In the genomic region with DNA sequence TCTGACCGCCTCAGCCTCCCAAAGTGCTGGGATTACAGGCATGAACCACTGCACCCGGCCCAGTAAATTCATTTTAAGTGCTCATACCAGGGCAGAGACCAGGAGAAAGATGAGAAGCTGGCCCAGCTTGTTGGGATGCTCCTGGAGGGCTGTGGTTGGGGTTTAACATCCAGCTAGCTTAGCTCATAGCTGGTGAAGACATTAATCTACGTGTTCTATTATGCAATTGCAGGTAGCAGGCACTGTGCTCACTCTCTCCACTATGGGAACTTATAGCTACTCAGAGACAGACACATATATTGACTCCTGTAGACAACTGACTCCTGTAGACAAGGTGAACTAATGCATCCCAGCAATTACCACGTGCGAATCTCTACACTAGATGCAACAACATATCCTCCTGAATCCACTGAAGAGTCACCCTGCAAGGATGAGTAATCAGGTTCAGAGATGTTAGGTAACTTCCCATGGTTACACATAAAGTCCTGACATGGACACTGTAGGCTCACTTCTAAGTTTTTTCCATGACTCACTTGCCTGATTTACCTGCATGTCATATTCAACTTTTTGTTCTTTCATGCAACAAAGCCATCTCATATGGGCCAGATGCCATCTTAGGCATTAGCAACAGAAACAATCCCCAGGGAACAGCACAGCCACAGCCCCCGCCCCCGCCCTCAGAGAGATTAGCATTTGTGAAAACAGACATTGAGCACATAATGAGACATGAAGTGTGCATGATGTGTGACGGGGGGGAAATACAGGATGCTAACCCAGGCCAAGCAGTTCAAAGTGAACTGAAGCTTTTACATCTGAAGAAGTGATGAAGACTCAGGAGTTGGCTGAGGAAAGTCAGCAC, we compare ENCODE assay signal across 9 cellular contexts. TPM values are rescaled to one million over a fixed set of nuclear protein-coding genes. Genes with fewer than 3 reads are reported as not detected.
DNase-seq lines count a peak whose midpoint lies in the region; ATAC-seq and TF ChIP-seq lines count a peak whose summit lies in the region.
"Had no signal": no experiment of that assay in that cellular context is flagged by ENCODE, and none has a peak within 500 bp of the region (broad histone marks: within the 10 kb centered on the region; RNA-seq: fewer than 3 reads in every experiment).

No MANE protein-coding gene starts in this region.

- H3K9me3 Mint-ChIP-seq in activated B cell treated with CpG ODN at 0.5 μM for 24 hours = no peaks in the 10 kb centered on the region
- H3K9me3 Mint-ChIP-seq: T-helper 1 cell treated with Interleukin-12 subunit alpha and Interleukin-12 subunit beta and Interleukin-4 antibody, amounts not matched to agents 30 μg/mL and 1 μg/mL, for 36 hours had no signal

- no peak overlapping the region for H2BK15ac ChIP-seq in mesenchymal stem cell (ENCODE audit: low read depth, poor library complexity, severe bottlenecking)

- H4K8ac ChIP-seq in mesenchymal stem cell (ENCODE audit: low read length) = no peak overlapping the region

- no peak overlapping the region for H3K9ac ChIP-seq in mesenchymal stem cell (ENCODE audit: low read length)

- no peaks in the 10 kb centered on the region for H3K27me3 Mint-ChIP-seq in activated B cell treated with CpG ODN at 0.5 μM for 24 hours

- no peak overlapping the region for H2BK12ac ChIP-seq in mesenchymal stem cell (ENCODE audit: low read length in 2 of 2)

- DNase-seq in DMS53 (lab: John Stamatoyannopoulos, UW) = peak; percentile 32
- DNase-seq in DMS53 treated with DMSO at 0.1 percent for 48 hours (lab: John Stamatoyannopoulos, UW; ENCODE audit: unreplicated experiment) = no peak
- no peak for DNase-seq in activated B cell treated with CpG ODN at 0.5 μM for 24 hours
- peak; percentile 68 for DNase-seq in mesenchymal stem cell
- no peak for DNase-seq in NAMALWA (ENCODE audit: low spot score)
- no peak for DNase-seq in central memory CD4-positive, alpha-beta T cell
- DNase-seq in islet precursor cell = no peak

- WGBS in mesenchymal stem cell = 96% methylated on average over 8 of the region's 8 CpGs

- H2AFZ ChIP-seq in mesenchymal stem cell (ENCODE audit: low read depth, low read length) = no peak overlapping the region

- TF ChIP-seq CTCF in activated B cell treated with CpG ODN at 0.5 μM for 24 hours (IDR thresholded peaks at IDR 0.05) = no peak

- H3K18ac ChIP-seq in mesenchymal stem cell (ENCODE audit: low read depth in 1 of 2, low read length in 2 of 2) = no peak overlapping the region

- no peak overlapping the region for H3K14ac ChIP-seq in mesenchymal stem cell (ENCODE audit: low read length in 2 of 2)

- POLR2A ChIA-PET in activated B cell treated with CpG ODN at 0.5 μM for 24 hours (lab: Charles Lee) = interaction anchor here (0.6 kb wide), 1 partner anchor 22 kb away, joined by 4 read pairs; no protein-coding TSS in a partner anchor

- H3K4ac ChIP-seq in mesenchymal stem cell (ENCODE audit: low read depth in 1 of 2, low read length in 2 of 2) = no peak overlapping the region

- H3K4me1 ChIP-seq in mesenchymal stem cell (ENCODE audit: control insufficient read depth, insufficient read depth, low read depth, low read length) = no peaks in the 10 kb centered on the region

- no peak overlapping the region for H3K4me3 Mint-ChIP-seq in activated B cell treated with CpG ODN at 0.5 μM for 24 hours
- H3K4me3 Mint-ChIP-seq: T-helper 1 cell treated with Interleukin-12 subunit alpha and Interleukin-12 subunit beta and Interleukin-4 antibody, amounts not matched to agents 30 μg/mL and 1 μg/mL, for 36 hours had no signal

- H2AK5ac ChIP-seq in mesenchymal stem cell (ENCODE audit: low read length, severe bottlenecking) = no peak overlapping the region

- H3K36me3 ChIP-seq in mesenchymal stem cell (ENCODE audit: control insufficient read depth in 1 of 2, insufficient read depth in 2 of 2, low read depth in 1 of 2, low read length in 2 of 2) = peaks cover 6 to 43% of the 10 kb centered on the region in 2 experiments

- H3K4me3 ChIP-seq in mesenchymal stem cell (ENCODE audit: insufficient read depth in 1 of 2, low read depth in 1 of 2, low read length in 2 of 2) = no peak overlapping the region

- peaks cover 3% of the 10 kb centered on the region for H3K79me1 ChIP-seq in mesenchymal stem cell (replicated peaks; ENCODE audit: low read length, poor library complexity, severe bottlenecking)

- no peak overlapping the region for H3K27ac ChIP-seq in mesenchymal stem cell (ENCODE audit: low read length, poor library complexity, severe bottlenecking)

- H2BK5ac ChIP-seq in mesenchymal stem cell (ENCODE audit: low read depth, low read length, poor library complexity, severe bottlenecking) = no peak overlapping the region

- peaks cover 14% of the 10 kb centered on the region for H3K4me1 Mint-ChIP-seq in activated B cell treated with CpG ODN at 0.5 μM for 24 hours

- no peaks in the 10 kb centered on the region for H3K9me3 ChIP-seq in mesenchymal stem cell (ENCODE audit: control insufficient read depth, low read length)

- no peak overlapping the region for H3K4me2 ChIP-seq in mesenchymal stem cell (ENCODE audit: low read length, poor library complexity, severe bottlenecking)

- CTCF ChIA-PET in activated B cell treated with CpG ODN at 0.5 μM for 24 hours (lab: Charles Lee) = no interaction called here

- H3K36me3 Mint-ChIP-seq in activated B cell treated with CpG ODN at 0.5 μM for 24 hours (ENCODE audit: low read depth) = peaks cover 39% of the 10 kb centered on the region

- H3K27me3 ChIP-seq in mesenchymal stem cell (ENCODE audit: control insufficient read depth in 1 of 2, insufficient read depth in 1 of 2, low read length in 2 of 2) = no peaks in the 10 kb centered on the region

- H2BK120ac ChIP-seq in mesenchymal stem cell (ENCODE audit: low read depth, low read length) = no peak overlapping the region

- no peak overlapping the region for H4K91ac ChIP-seq in mesenchymal stem cell (ENCODE audit: low read length)

- H3K27ac Mint-ChIP-seq in activated B cell treated with CpG ODN at 0.5 μM for 24 hours = peak overlapping the region; percentile 10
- H3K27ac Mint-ChIP-seq: T-helper 1 cell treated with Interleukin-12 subunit alpha and Interleukin-12 subunit beta and Interleukin-4 antibody, amounts not matched to agents 30 μg/mL and 1 μg/mL, for 36 hours had no signal

- ATAC-seq in HG02981 (IDR thresholded peaks at IDR 0.05; ENCODE audit: unreplicated experiment) = peak; percentile 55
- ATAC-seq in activated B cell treated with CpG ODN at 0.5 μM for 24 hours (ENCODE audit: low read depth) = peak; percentile 89

- H3K23ac ChIP-seq in mesenchymal stem cell (ENCODE audit: low read length in 2 of 2) = no peak overlapping the region

- intact Hi-C loops in activated B cell treated with CpG ODN at 0.5 μM for 24 hours (cut with micrococcal nuclease) = no loop called here

RNA-seq across cellular contexts. Expression of gene ERLIN1, which starts 37.2 kb away (rescaled TPM):
- total RNA-seq in activated B cell treated with CpG ODN at 0.5 μM for 24 hours = 5.6 and 7.6 TPM in 2 replicates
- polyA plus RNA-seq in mesenchymal stem cell (2013, experiment 1 of 2) = 38.5 TPM
- 39.0 TPM for polyA plus RNA-seq in mesenchymal stem cell (2013, experiment 2 of 2)

Comparison
In these comparisons a context has a peak if more than half of its experiments do, and no peak if none do; other contexts are left out.
1. DNase-seq: peak in DMS53 (single experiment) and mesenchymal stem cell (single experiment); none in DMS53 treated with DMSO at 0.1 percent for 48 hours (single experiment), activated B cell treated with CpG ODN at 0.5 μM for 24 hours (single experiment), NAMALWA (single experiment), central memory CD4-positive, alpha-beta T cell (single experiment) and islet precursor cell (single experiment).